In genomic region chr2:109481599-109481998, GRCh38 we compare ENCODE assay signal across 7 cellular contexts.
"Had no signal": no experiment of that assay in that cellular context is flagged by ENCODE, and none has a peak within 500 bp of the region (broad histone marks: within the 10 kb centered on the region; RNA-seq: fewer than 3 reads in every experiment).

No MANE protein-coding gene starts in this region.

- H3K36me3 ChIP-seq: adrenal gland had no signal

- ATAC-seq: WTC11 had no signal

- DNase-seq: activated CD4-positive, alpha-beta T cell treated with anti-CD3 and anti-CD28 coated beads, Interleukin-2, amount 10 ng/mL, durations not matched to agents 24 days and 14 days; activated naive CD4-positive, alpha-beta T cell treated with anti-CD3 and anti-CD28 coated beads, Interleukin-2, amount 50 U/mL, for 16 hours; endodermal cell; mesendoderm; stimulated activated CD4-positive, alpha-beta T cell treated with anti-CD3 and anti-CD28 coated beads, Interleukin-1b, Interleukin-23, amount 100 ng/mL, for 48 hours had no signal

- H3K27me3 ChIP-seq: adrenal gland had no signal

- H3K4me3 ChIP-seq: adrenal gland had no signal

- H3K9me3 ChIP-seq: adrenal gland had no signal
